ENCODE assay signal across 24 cellular contexts in the genomic region with DNA sequence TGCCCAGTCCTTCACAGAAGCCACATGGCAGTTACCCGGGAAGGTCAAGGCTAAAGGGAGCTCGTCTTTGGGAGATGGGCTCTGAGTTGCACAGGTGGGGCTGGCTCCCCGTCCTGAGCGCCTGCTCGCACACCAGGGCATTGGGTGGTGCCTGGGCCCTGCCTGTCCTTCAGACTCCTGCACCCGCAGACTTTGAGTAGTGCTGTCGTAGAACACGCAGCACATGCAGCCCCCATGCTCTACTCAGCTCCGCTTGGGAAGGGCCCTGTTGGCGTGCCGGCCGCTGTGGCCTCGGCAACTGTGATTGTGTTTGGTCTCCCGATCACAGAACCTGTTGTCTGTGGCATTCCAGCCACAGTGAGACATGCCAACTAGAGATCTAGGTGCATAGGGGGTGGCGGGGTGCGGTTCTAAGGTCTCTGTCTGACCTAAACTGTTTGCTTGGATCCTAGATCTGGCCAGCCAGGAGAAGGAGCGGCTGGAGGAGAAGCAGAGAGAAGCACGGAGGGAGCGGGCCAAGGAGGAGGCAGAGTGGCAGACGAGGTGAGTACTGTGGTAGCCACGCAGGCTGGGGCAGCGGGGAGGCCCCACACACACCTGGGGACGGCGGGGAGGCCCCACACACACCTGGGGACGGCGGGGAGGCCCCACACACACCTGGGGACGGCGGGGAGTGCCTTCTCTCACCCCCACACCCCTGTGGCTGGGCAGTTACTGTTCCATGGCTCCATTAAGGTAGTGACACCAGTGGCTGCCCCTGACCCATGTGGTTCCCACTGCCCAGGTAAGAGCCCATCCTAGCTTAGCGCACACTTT. TPM values are rescaled to one million over a fixed set of nuclear protein-coding genes. Genes with fewer than 3 reads are reported as not detected.
DNase-seq lines count a peak whose midpoint lies in the region; ATAC-seq and TF ChIP-seq lines count a peak whose summit lies in the region.
"Had no signal": no experiment of that assay in that cellular context is flagged by ENCODE, and none has a peak within 500 bp of the region (broad histone marks: within the 10 kb centered on the region; RNA-seq: fewer than 3 reads in every experiment).

No MANE protein-coding gene starts in this region.

- no peaks in the 10 kb centered on the region for H3K27me3 Mint-ChIP-seq in activated naive CD8-positive, alpha-beta T cell treated with anti-CD3 and anti-CD28 coated beads, Interleukin-2, amount 50 U/mL, for 24 hours
- no peaks in the 10 kb centered on the region for H3K27me3 Mint-ChIP-seq in activated naive CD8-positive, alpha-beta T cell treated with anti-CD3 and anti-CD28 coated beads for 36 hours

- no peak overlapping the region for H3K27ac Mint-ChIP-seq in activated naive CD8-positive, alpha-beta T cell treated with anti-CD3 and anti-CD28 coated beads, Interleukin-2, amount 50 U/mL, for 24 hours
- H3K27ac Mint-ChIP-seq in activated naive CD8-positive, alpha-beta T cell treated with anti-CD3 and anti-CD28 coated beads for 36 hours = no peak overlapping the region
- H3K27ac Mint-ChIP-seq: nephron had no signal

- no peaks in the 10 kb centered on the region for H3K4me1 Mint-ChIP-seq in activated naive CD8-positive, alpha-beta T cell treated with anti-CD3 and anti-CD28 coated beads, Interleukin-2, amount 50 U/mL, for 24 hours
- no peaks in the 10 kb centered on the region for H3K4me1 Mint-ChIP-seq in activated naive CD8-positive, alpha-beta T cell treated with anti-CD3 and anti-CD28 coated beads for 36 hours
- H3K4me1 Mint-ChIP-seq: nephron had no signal

- H3K9me3 Mint-ChIP-seq in activated naive CD8-positive, alpha-beta T cell treated with anti-CD3 and anti-CD28 coated beads, Interleukin-2, amount 50 U/mL, for 24 hours = no peaks in the 10 kb centered on the region
- H3K9me3 Mint-ChIP-seq in activated naive CD8-positive, alpha-beta T cell treated with anti-CD3 and anti-CD28 coated beads for 36 hours = no peaks in the 10 kb centered on the region
- H3K9me3 Mint-ChIP-seq: nephron had no signal

- intact Hi-C loops in mucosa of descending colon (cut with DNase I, micrococcal nuclease) (no loop called here), upper lobe of right lung (cut with DNase I) (no loop called here)

- ATAC-seq in activated naive CD8-positive, alpha-beta T cell treated with anti-CD3 and anti-CD28 coated beads, Interleukin-2, amount 50 U/mL, for 24 hours = peak; percentile 20
- peak; percentile 4; the same call in 1 of the 3 replicates for ATAC-seq in RWPE2 (ENCODE audit: low read depth)
- ATAC-seq in mucosa of descending colon = peak; percentile 11
- peak; percentile 57 for ATAC-seq in upper lobe of right lung
- no peak for ATAC-seq in GM21526 (IDR thresholded peaks at IDR 0.05; ENCODE audit: low FRiP score, unreplicated experiment)
- ATAC-seq: foreskin keratinocyte had no signal

- no peak overlapping the region for H3K4me3 Mint-ChIP-seq in activated naive CD8-positive, alpha-beta T cell treated with anti-CD3 and anti-CD28 coated beads, Interleukin-2, amount 50 U/mL, for 24 hours
- H3K4me3 Mint-ChIP-seq in activated naive CD8-positive, alpha-beta T cell treated with anti-CD3 and anti-CD28 coated beads for 36 hours = no peak overlapping the region
- H3K4me3 Mint-ChIP-seq: nephron had no signal

- H3K9me3 ChIP-seq in RWPE2 (ENCODE audit: severe bottlenecking) = no peaks in the 10 kb centered on the region
- H3K9me3 ChIP-seq in mucosa of descending colon = no peaks in the 10 kb centered on the region
- no peaks in the 10 kb centered on the region for H3K9me3 ChIP-seq in upper lobe of right lung
- H3K9me3 ChIP-seq: HAP-1, heart right ventricle, SK-N-SH had no signal

- H3K36me3 ChIP-seq in RWPE2 (ENCODE audit: low read depth) = peaks cover 81% of the 10 kb centered on the region
- peaks cover 20% of the 10 kb centered on the region for H3K36me3 ChIP-seq in mucosa of descending colon (ENCODE audit: low read depth)
- H3K36me3 ChIP-seq in upper lobe of right lung = peaks cover 73% of the 10 kb centered on the region

- TF ChIP-seq CTCF in RWPE2 (IDR thresholded peaks at IDR 0.05; ENCODE audit: poor library complexity, severe bottlenecking) = no peak
- TF ChIP-seq CTCF in mucosa of descending colon (IDR thresholded peaks at IDR 0.05) = no peak
- TF ChIP-seq CTCF in upper lobe of right lung (IDR thresholded peaks at IDR 0.05) = no peak

- peaks cover 14% of the 10 kb centered on the region for H3K36me3 Mint-ChIP-seq in activated naive CD8-positive, alpha-beta T cell treated with anti-CD3 and anti-CD28 coated beads, Interleukin-2, amount 50 U/mL, for 24 hours (ENCODE audit: low read depth)
- H3K36me3 Mint-ChIP-seq in activated naive CD8-positive, alpha-beta T cell treated with anti-CD3 and anti-CD28 coated beads for 36 hours = no peaks in the 10 kb centered on the region

- H3K4me1 ChIP-seq in RWPE2 (ENCODE audit: insufficient read depth, poor library complexity, severe bottlenecking) (no peaks in the 10 kb centered on the region), mucosa of descending colon (ENCODE audit: low read depth) (no peaks in the 10 kb centered on the region), upper lobe of right lung (no peaks in the 10 kb centered on the region)
- H3K4me1 ChIP-seq: foreskin keratinocyte, HAP-1, parathyroid adenoma had no signal

- H3K27me3 ChIP-seq in RWPE2 (ENCODE audit: insufficient read depth, poor library complexity, severe bottlenecking) = no peaks in the 10 kb centered on the region
- H3K27me3 ChIP-seq in upper lobe of right lung = no peaks in the 10 kb centered on the region
- H3K27me3 ChIP-seq: foreskin keratinocyte, heart right ventricle had no signal

- DNase-seq in activated naive CD8-positive, alpha-beta T cell treated with anti-CD3 and anti-CD28 coated beads, Interleukin-2, amount 50 U/mL, for 24 hours = no peak
- DNase-seq in activated naive CD8-positive, alpha-beta T cell treated with anti-CD3 and anti-CD28 coated beads for 36 hours = no peak
- DNase-seq in RWPE2 (ENCODE audit: low spot score) = peak; percentile 79
- peak in 1 of 3 donors; percentile 42 for DNase-seq in mucosa of descending colon
- no peak for DNase-seq in upper lobe of right lung
- DNase-seq in epidermal melanocyte (ENCODE audit: insufficient read length, low spot score) = no peak
- no peak for DNase-seq in DMS153 (lab: John Stamatoyannopoulos, UW)
- DNase-seq: activated CD4-positive, alpha-beta T cell treated with anti-CD3 and anti-CD28 coated beads for 48 hours; activated CD8-positive, alpha-beta memory T cell treated with anti-CD3 and anti-CD28 coated beads, Interleukin-2, amount 50 U/mL, for 4 hours; effector CD4-positive, alpha-beta T cell; EL; foreskin keratinocyte; heart right ventricle; NCI-H1105 treated with DMSO at 0.1 percent for 48 hours; NCI-H2081; NCI-H345; NCI-H82; RPMI8226; SK-N-SH; stimulated activated CD8-positive, alpha-beta memory T cell treated with anti-CD3 and anti-CD28 coated beads, Interleukin-4, amount 100 ng/mL, for 48 hours had no signal

- H3K4me3 ChIP-seq in RWPE2 (ENCODE audit: severe bottlenecking) (no peak overlapping the region), mucosa of descending colon (no peak overlapping the region), upper lobe of right lung (no peak overlapping the region)
- H3K4me3 ChIP-seq: HAP-1, heart right ventricle had no signal

- no peak overlapping the region for H3K27ac ChIP-seq in RWPE2 (ENCODE audit: poor library complexity, severe bottlenecking)
- no peak overlapping the region for H3K27ac ChIP-seq in upper lobe of right lung
- H3K27ac ChIP-seq: foreskin keratinocyte, heart right ventricle, parathyroid adenoma had no signal

RNA-seq across cellular contexts. Expression of a gene that starts 11.3 kb away (rescaled TPM):
- total RNA-seq in activated naive CD8-positive, alpha-beta T cell treated with anti-CD3 and anti-CD28 coated beads for 36 hours = 100 to 1,000 TPM; 136 to 139 TPM
- total RNA-seq in mucosa of descending colon = 10 to 100 TPM; 54.4 to 85.8 (median 77.6) TPM
- total RNA-seq in upper lobe of right lung = 73.4 TPM

RNA-seq across cellular contexts. Expression of a gene that starts 53.1 kb away (rescaled TPM):
- 10 to 100 TPM; 19.2 to 20.4 TPM for total RNA-seq in activated naive CD8-positive, alpha-beta T cell treated with anti-CD3 and anti-CD28 coated beads for 36 hours
- 100 to 1,000 TPM in 1 of 3 donors, 10 to 100 TPM in 2; 87.0 to 111 (median 91.6) TPM for total RNA-seq in mucosa of descending colon
- 52.3 TPM for total RNA-seq in upper lobe of right lung
